ENCODE assay signal across 1 cellular context in genomic region chr5:134224905-134225779, GRCh38.
TF ChIP-seq lines count a peak whose summit lies in the region.

No MANE protein-coding gene starts in this region.

TF ChIP-seq in HepG2, 621 proteins besides CTCF, POLR2A, EP300 and RAD21 (continued from another document):
- TF ChIP-seq ZNF576 (CRISPR knock-in tag; IDR thresholded peaks at IDR 0.05) (0 out of 2 replicates have a peak, but pooled peaks have one; percentile 53), SRF (IDR thresholded peaks at IDR 0.05; ENCODE audit: low read depth, low read length) (no peak), CEBPG (CRISPR knock-in tag; IDR thresholded peaks at IDR 0.05) (no peak), CREB3 (CRISPR knock-in tag; IDR thresholded peaks at IDR 0.05) (0 out of 2 replicates have a peak, but pooled peaks have one; percentile 32), KDM1A (CRISPR knock-in tag; IDR thresholded peaks at IDR 0.05) (no peak), NFAT5 (CRISPR knock-in tag; IDR thresholded peaks at IDR 0.05) (no peak), ARNT2 (CRISPR knock-in tag; IDR thresholded peaks at IDR 0.05; ENCODE audit: low read depth) (no peak; the same call in 1 of the 2 replicates), UBTF (CRISPR knock-in tag; IDR thresholded peaks at IDR 0.05) (peak; percentile 73), SMAD1 (CRISPR knock-in tag; IDR thresholded peaks at IDR 0.05; ENCODE audit: borderline replicate concordance, low read depth) (no peak), TSC22D2 (CRISPR knock-in tag; IDR thresholded peaks at IDR 0.05; ENCODE audit: borderline replicate concordance) (no peak), SNAI1 (CRISPR knock-in tag; IDR thresholded peaks at IDR 0.05; ENCODE audit: borderline replicate concordance) (peak; percentile 77; the same call in 1 of the 2 replicates), ZBTB38 (CRISPR knock-in tag; IDR thresholded peaks at IDR 0.05) (no peak), ZNF292 (CRISPR knock-in tag; IDR thresholded peaks at IDR 0.05; ENCODE audit: borderline replicate concordance, low read depth) (no peak), ZBTB7B (CRISPR knock-in tag; IDR thresholded peaks at IDR 0.05) (peak; percentile 45; the same call in 1 of the 2 replicates), POLR2AphosphoS5 (IDR thresholded peaks at IDR 0.05; ENCODE audit: low read depth, low read length) (no peak)
